ENCODE assay signal across 2 cellular contexts in genomic region chr19:5091576-5092215, GRCh38.
TF ChIP-seq lines count a peak whose summit lies in the region.

No MANE protein-coding gene starts in this region.

TF ChIP-seq in H1, 55 proteins besides CTCF, POLR2A, EP300 and RAD21 (continued from another document):
- TF ChIP-seq FOSL1 (IDR thresholded peaks at IDR 0.05; ENCODE audit: insufficient read depth, low read depth, low read length) (no peak), JUN (IDR thresholded peaks at IDR 0.05; ENCODE audit: low read depth, low read length) (no peak), SP4 (IDR thresholded peaks at IDR 0.05; ENCODE audit: low read length) (no peak), SP1 (IDR thresholded peaks at IDR 0.05; ENCODE audit: low read depth, low read length) (no peak)

TF ChIP-seq in neural cell, 6 proteins besides CTCF, POLR2A, EP300 and RAD21 (continued from another document):
- no peak for TF ChIP-seq REST (IDR thresholded peaks at IDR 0.05; ENCODE audit: borderline replicate concordance)
- no peak for TF ChIP-seq POLR2AphosphoS5 (IDR thresholded peaks at IDR 0.05)
